ENCODE assay signal across 18 cellular contexts in genomic region chr10:55183993-55184392, GRCh38.
DNase-seq lines count a peak whose midpoint lies in the region; TF ChIP-seq lines count a peak whose summit lies in the region.
"Had no signal": no experiment of that assay in that cellular context is flagged by ENCODE, and none has a peak within 500 bp of the region (broad histone marks: within the 10 kb centered on the region; RNA-seq: fewer than 3 reads in every experiment).

No MANE protein-coding gene starts in this region.

- no peak for TF ChIP-seq EP300 in stomach (IDR thresholded peaks at IDR 0.05)

- H3K4me1 Mint-ChIP-seq in neural progenitor cell, result no peaks in the 10 kb centered on the region
- H3K4me1 Mint-ChIP-seq in Caco-2 (ENCODE audit: low read depth, unreplicated experiment), result no peaks in the 10 kb centered on the region
- no peaks in the 10 kb centered on the region for H3K4me1 Mint-ChIP-seq in T-helper 2 cell treated with Interferon-gamma antibody and Interleukin-4, amounts not matched to agents 5 μg/mL and 100 μg/mL, for 36 hours (ENCODE audit: low read depth)
- H3K4me1 Mint-ChIP-seq: activated B cell treated with CpG ODN at 0.5 μM for 24 hours; activated CD8-positive, alpha-beta memory T cell treated with anti-CD3 and anti-CD28 coated beads, Interleukin-2, amount 10 ng/mL, durations not matched to agents 7 days and 5 days; activated naive CD4-positive, alpha-beta T cell treated with anti-CD3 and anti-CD28 coated beads, Interleukin-2, amount 10 ng/mL, durations not matched to agents 7 days and 5 days; CD14-positive monocyte had no signal

- no TSS peak for BruUV-seq in Caco-2 (replicated peaks; lab: Mats Ljungman, UMichigan)

- no peak overlapping the region for H3K9ac ChIP-seq in neural progenitor cell

- intact Hi-C loops in stomach (cut with DNase I; ENCODE audit: low total_unique reads), result no loop called here
- intact Hi-C loops in Caco-2 (cut with micrococcal nuclease; ENCODE audit: unreplicated experiment), result no loop called here

- H3K27me3 ChIP-seq in neural progenitor cell (no peaks in the 10 kb centered on the region), stomach (no peaks in the 10 kb centered on the region), Caco-2 (replicated peaks; ENCODE audit: control insufficient read depth, insufficient read depth, low read length) (no peaks in the 10 kb centered on the region)
- H3K27me3 ChIP-seq: tibial nerve had no signal

- H3K4me1 ChIP-seq in neural progenitor cell, result peaks cover 9% of the 10 kb centered on the region
- H3K4me1 ChIP-seq in stomach, result no peaks in the 10 kb centered on the region
- H3K4me1 ChIP-seq in Caco-2, result no peaks in the 10 kb centered on the region
- H3K4me1 ChIP-seq: tibial nerve had no signal

- H3K27me3 Mint-ChIP-seq in neural progenitor cell (ENCODE audit: insufficient read depth, low read depth) (no peaks in the 10 kb centered on the region), Caco-2 (ENCODE audit: insufficient read depth, unreplicated experiment) (no peaks in the 10 kb centered on the region)
- H3K27me3 Mint-ChIP-seq in T-helper 2 cell treated with Interferon-gamma antibody and Interleukin-4, amounts not matched to agents 5 μg/mL and 100 μg/mL, for 36 hours (ENCODE audit: low read depth), result no peaks in the 10 kb centered on the region
- H3K27me3 Mint-ChIP-seq: activated B cell treated with CpG ODN at 0.5 μM for 24 hours; activated CD8-positive, alpha-beta memory T cell treated with anti-CD3 and anti-CD28 coated beads, Interleukin-2, amount 10 ng/mL, durations not matched to agents 7 days and 5 days; activated naive CD4-positive, alpha-beta T cell treated with anti-CD3 and anti-CD28 coated beads, Interleukin-2, amount 10 ng/mL, durations not matched to agents 7 days and 5 days had no signal

- no peak for TF ChIP-seq CTCF in NB4 (IDR thresholded peaks at IDR 0.05; ENCODE audit: low read depth, low read length)
- TF ChIP-seq CTCF in neural progenitor cell (IDR thresholded peaks at IDR 0.05), result no peak
- TF ChIP-seq CTCF in stomach (IDR thresholded peaks at IDR 0.05), result no peak
- TF ChIP-seq CTCF in Caco-2 (IDR thresholded peaks at IDR 0.05; ENCODE audit: insufficient read depth in 1 of 2, low read depth in 1 of 2, low read length in 1 of 2, severe bottlenecking in 1 of 2, unreplicated experiment in 1 of 2), result no peak

- DNase-seq in H4 (ENCODE audit: low spot score) (peak; percentile 90), NB4 (ENCODE audit: low read depth) (peak; percentile 94), UCSD-AML1 (lab: John Stamatoyannopoulos, UW; ENCODE audit: unreplicated experiment) (peak; percentile 4), neural progenitor cell (ENCODE audit: low spot score) (no peak), inferior parietal cortex (ENCODE audit: extremely low spot score) (no peak), stomach (no peak), Caco-2 (no peak)
- DNase-seq in T-helper 2 cell treated with Interferon-gamma antibody and Interleukin-4, amounts not matched to agents 5 μg/mL and 100 μg/mL, for 36 hours (ENCODE audit: low spot score), result no peak
- DNase-seq: activated B cell treated with CpG ODN at 0.5 μM for 24 hours; activated CD8-positive, alpha-beta memory T cell treated with anti-CD3 and anti-CD28 coated beads, Interleukin-2, amount 10 ng/mL, durations not matched to agents 7 days and 5 days; activated naive CD4-positive, alpha-beta T cell treated with anti-CD3 and anti-CD28 coated beads, Interleukin-2, amount 10 ng/mL, durations not matched to agents 7 days and 5 days; effector CD4-positive, alpha-beta T cell; KG1; right cardiac atrium; stimulated activated CD4-positive, alpha-beta T cell treated with anti-CD3 and anti-CD28 coated beads, Interleukin-2, amount 100 ng/mL, for 48 hours had no signal

- H3K27ac Mint-ChIP-seq in neural progenitor cell (no peak overlapping the region), Caco-2 (ENCODE audit: unreplicated experiment) (no peak overlapping the region)
- H3K27ac Mint-ChIP-seq in T-helper 2 cell treated with Interferon-gamma antibody and Interleukin-4, amounts not matched to agents 5 μg/mL and 100 μg/mL, for 36 hours, result no peak overlapping the region
- H3K27ac Mint-ChIP-seq: activated B cell treated with CpG ODN at 0.5 μM for 24 hours; activated CD8-positive, alpha-beta memory T cell treated with anti-CD3 and anti-CD28 coated beads, Interleukin-2, amount 10 ng/mL, durations not matched to agents 7 days and 5 days; activated naive CD4-positive, alpha-beta T cell treated with anti-CD3 and anti-CD28 coated beads, Interleukin-2, amount 10 ng/mL, durations not matched to agents 7 days and 5 days; CD14-positive monocyte had no signal

- no peak overlapping the region for H3K4me3 ChIP-seq in NB4 (ENCODE audit: low read depth, low read length)
- H3K4me3 ChIP-seq in neural progenitor cell, result no peak overlapping the region
- no peak overlapping the region for H3K4me3 ChIP-seq in stomach
- no peak overlapping the region for H3K4me3 ChIP-seq in Caco-2 (ENCODE audit: low read depth, low read length)
- H3K4me3 ChIP-seq: lung, tibial nerve had no signal

- H3K9me3 ChIP-seq in neural progenitor cell (ENCODE audit: low read depth) (no peaks in the 10 kb centered on the region), stomach (no peaks in the 10 kb centered on the region), Caco-2 (no peaks in the 10 kb centered on the region)
- H3K9me3 ChIP-seq: tibial nerve had no signal

- H2AFZ ChIP-seq in neural progenitor cell (replicated peaks), result peak overlapping the region; percentile 40

- no peak for TF ChIP-seq POLR2A in NB4 (IDR thresholded peaks at IDR 0.05; ENCODE audit: extremely low read depth, insufficient read length)
- no peak for TF ChIP-seq POLR2A in stomach (IDR thresholded peaks at IDR 0.05)

- H3K36me3 Mint-ChIP-seq in neural progenitor cell, result no peaks in the 10 kb centered on the region
- no peaks in the 10 kb centered on the region for H3K36me3 Mint-ChIP-seq in Caco-2 (ENCODE audit: insufficient read depth, unreplicated experiment)
- no peaks in the 10 kb centered on the region for H3K36me3 Mint-ChIP-seq in T-helper 2 cell treated with Interferon-gamma antibody and Interleukin-4, amounts not matched to agents 5 μg/mL and 100 μg/mL, for 36 hours (ENCODE audit: low read depth)
- H3K36me3 Mint-ChIP-seq: activated CD8-positive, alpha-beta memory T cell treated with anti-CD3 and anti-CD28 coated beads, Interleukin-2, amount 10 ng/mL, durations not matched to agents 7 days and 5 days; activated naive CD4-positive, alpha-beta T cell treated with anti-CD3 and anti-CD28 coated beads, Interleukin-2, amount 10 ng/mL, durations not matched to agents 7 days and 5 days; CD14-positive monocyte had no signal

- no peak overlapping the region for H3K4me2 ChIP-seq in neural progenitor cell

- H3F3A ChIP-seq in neural progenitor cell (ENCODE audit: low read depth), result no peaks in the 10 kb centered on the region

- H3K36me3 ChIP-seq in neural progenitor cell (no peaks in the 10 kb centered on the region), stomach (no peaks in the 10 kb centered on the region), Caco-2 (ENCODE audit: control insufficient read depth, insufficient read depth, low read length) (no peaks in the 10 kb centered on the region)
- H3K36me3 ChIP-seq: tibial nerve had no signal

- no peaks in the 10 kb centered on the region for H4K20me1 ChIP-seq in neural progenitor cell (ENCODE audit: low read depth)

- POLR2A ChIA-PET in Caco-2 (lab: Charles Lee), result no interaction called here

- H3K9me3 Mint-ChIP-seq in neural progenitor cell (peaks cover 2% of the 10 kb centered on the region), Caco-2 (ENCODE audit: unreplicated experiment) (no peaks in the 10 kb centered on the region)
- peaks cover under 1% of the 10 kb centered on the region for H3K9me3 Mint-ChIP-seq in T-helper 2 cell treated with Interferon-gamma antibody and Interleukin-4, amounts not matched to agents 5 μg/mL and 100 μg/mL, for 36 hours

- H3K27ac ChIP-seq in neural progenitor cell (no peak overlapping the region), stomach (no peak overlapping the region)
- H3K27ac ChIP-seq: tibial nerve had no signal

- 66 to 72% (median 67%) methylated on average over 2 of the region's 2 CpGs for WGBS in stomach, 5 donors

- H3K4me3 Mint-ChIP-seq in neural progenitor cell (no peak overlapping the region), Caco-2 (ENCODE audit: unreplicated experiment) (no peak overlapping the region)
- no peak overlapping the region for H3K4me3 Mint-ChIP-seq in T-helper 2 cell treated with Interferon-gamma antibody and Interleukin-4, amounts not matched to agents 5 μg/mL and 100 μg/mL, for 36 hours
- H3K4me3 Mint-ChIP-seq: activated B cell treated with CpG ODN at 0.5 μM for 24 hours; activated CD8-positive, alpha-beta memory T cell treated with anti-CD3 and anti-CD28 coated beads, Interleukin-2, amount 10 ng/mL, durations not matched to agents 7 days and 5 days; activated naive CD4-positive, alpha-beta T cell treated with anti-CD3 and anti-CD28 coated beads, Interleukin-2, amount 10 ng/mL, durations not matched to agents 7 days and 5 days; CD14-positive monocyte had no signal

- no peaks in the 10 kb centered on the region for H3K79me2 ChIP-seq in neural progenitor cell (ENCODE audit: low read depth)

- CTCF ChIA-PET in Caco-2 (lab: Charles Lee), result no interaction called here

Comparison
In these comparisons a context has a peak if more than half of its experiments do, and no peak if none do; other contexts are left out.
1. DNase-seq: peak in H4 (single experiment), NB4 (single experiment) and UCSD-AML1 (single experiment); none in neural progenitor cell (single experiment), inferior parietal cortex (single experiment), stomach (single experiment), Caco-2 (0 of 2) and T-helper 2 cell treated with Interferon-gamma antibody and Interleukin-4, amounts not matched to agents 5 μg/mL and 100 μg/mL, for 36 hours (single experiment).